ENCODE assay signal across 8 cellular contexts in genomic region chr5:174793684-174794328, GRCh38.
DNase-seq lines count a peak whose midpoint lies in the region; ATAC-seq, FAIRE-seq and TF ChIP-seq lines count a peak whose summit lies in the region.

No MANE protein-coding gene starts in this region.

- H3K36me3 Mint-ChIP-seq in activated CD8-positive, alpha-beta T cell treated with anti-CD3 and anti-CD28 coated beads for 36 hours (ENCODE audit: low read depth), result no peaks in the 10 kb centered on the region

- CTCF ChIA-PET in activated CD8-positive, alpha-beta T cell treated with anti-CD3 and anti-CD28 coated beads for 36 hours (lab: Charles Lee), result interaction anchor here (0.6 to 5.6 kb wide), 12 partner anchors 12 to 379 kb away, joined by 3 to 68 read pairs (median 3); no protein-coding TSS in a partner anchor

- no peaks in the 10 kb centered on the region for H3K4me1 Mint-ChIP-seq in activated CD8-positive, alpha-beta T cell treated with anti-CD3 and anti-CD28 coated beads for 36 hours (ENCODE audit: low read depth)

- peaks cover 42% of the 10 kb centered on the region for H3K27me3 Mint-ChIP-seq in activated CD8-positive, alpha-beta T cell treated with anti-CD3 and anti-CD28 coated beads for 36 hours

- no peak overlapping the region for H3K27ac Mint-ChIP-seq in activated CD8-positive, alpha-beta T cell treated with anti-CD3 and anti-CD28 coated beads for 36 hours

- no peaks in the 10 kb centered on the region for H3K9me3 Mint-ChIP-seq in activated CD8-positive, alpha-beta T cell treated with anti-CD3 and anti-CD28 coated beads for 36 hours

- DNase-seq in GDM1 (lab: John Stamatoyannopoulos, UW) (peak; percentile 20), HCEC 1CT (peak; percentile 2), NCI-H2227 treated with DMSO at 0.1 percent for 48 hours (lab: John Stamatoyannopoulos, UW) (peak; percentile 22), mesenteric fat pad (ENCODE audit: low spot score) (peak; percentile 91), cortex of kidney (lab: John Stamatoyannopoulos, UW) (no peak)
- DNase-seq in activated CD8-positive, alpha-beta T cell treated with anti-CD3 and anti-CD28 coated beads for 36 hours, result peak; percentile 58
- DNase-seq in stimulated activated CD8-positive, alpha-beta memory T cell treated with anti-CD3 and anti-CD28 coated beads, Interleukin-4, amount 100 ng/mL, for 24 hours (ENCODE audit: low read depth), result peak; percentile 19

- intact Hi-C loops in activated CD8-positive, alpha-beta T cell treated with anti-CD3 and anti-CD28 coated beads for 36 hours (cut with micrococcal nuclease), result loop anchor here (2.0 kb wide), 1 partner anchor 375 kb away; no protein-coding TSS in a partner anchor

- peak; percentile 75 for TF ChIP-seq CTCF in activated CD8-positive, alpha-beta T cell treated with anti-CD3 and anti-CD28 coated beads for 36 hours (IDR thresholded peaks at IDR 0.05)

- H3K4me3 Mint-ChIP-seq in activated CD8-positive, alpha-beta T cell treated with anti-CD3 and anti-CD28 coated beads for 36 hours, result no peak overlapping the region

- peak; percentile 83 for FAIRE-seq in endometrium (lab: Jason Lieb, UNC)

- peak; percentile 53 for ATAC-seq in activated CD8-positive, alpha-beta T cell treated with anti-CD3 and anti-CD28 coated beads for 36 hours

- POLR2A ChIA-PET in activated CD8-positive, alpha-beta T cell treated with anti-CD3 and anti-CD28 coated beads for 36 hours (lab: Charles Lee), result no interaction called here
